Comparison of ENCODE assay signal across 8 cellular contexts in the genomic region with DNA sequence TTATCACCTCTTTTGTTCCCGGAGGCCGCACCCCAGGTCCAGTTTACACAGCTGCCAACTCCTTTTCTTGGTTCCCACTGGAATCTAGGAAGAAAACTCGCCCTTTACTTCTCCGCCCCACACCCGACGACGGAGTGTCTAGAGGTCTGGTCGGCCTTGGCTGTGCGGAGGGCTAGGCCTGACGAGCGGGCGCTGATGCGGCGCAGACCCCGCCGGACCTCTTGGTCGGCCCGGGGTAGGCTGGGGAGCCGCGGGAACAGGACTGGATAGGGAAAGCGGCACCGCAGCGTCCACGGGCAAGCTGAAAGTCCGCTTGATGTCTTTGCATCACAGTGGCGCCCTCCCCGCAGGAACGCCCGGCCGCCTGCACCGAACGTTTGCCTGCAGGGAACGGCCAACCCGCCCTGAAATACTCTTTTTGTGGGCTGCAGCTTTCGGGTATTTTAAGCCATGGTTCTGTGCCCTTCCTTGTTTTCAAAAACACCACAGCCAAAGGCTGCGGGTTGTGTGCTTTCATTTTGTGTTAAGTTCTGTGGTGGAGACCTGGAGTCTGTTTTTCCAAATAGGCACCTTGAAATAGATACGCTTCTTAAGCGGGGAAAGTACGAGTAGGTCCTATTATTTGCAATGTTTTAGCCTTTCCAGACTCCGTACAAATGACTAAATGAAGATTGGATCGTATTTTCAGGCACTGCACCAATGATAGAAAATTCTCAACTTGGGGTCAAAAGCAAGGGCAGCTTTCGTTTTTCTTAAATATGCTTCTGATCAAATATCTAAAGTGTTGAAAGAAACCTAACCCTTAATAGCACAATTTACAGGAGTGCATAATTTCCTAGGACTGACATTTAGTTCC. TPM values are rescaled to one million over a fixed set of nuclear protein-coding genes. Genes with fewer than 3 reads are reported as not detected.
DNase-seq lines count a peak whose midpoint lies in the region; ATAC-seq and TF ChIP-seq lines count a peak whose summit lies in the region.

No MANE protein-coding gene starts in this region.

- H3K4me1 Mint-ChIP-seq in activated CD8-positive, alpha-beta T cell treated with anti-CD3 and anti-CD28 coated beads for 36 hours (ENCODE audit: low read depth): peaks cover 35% of the 10 kb centered on the region

- POLR2A ChIA-PET in activated CD8-positive, alpha-beta T cell treated with anti-CD3 and anti-CD28 coated beads for 36 hours (lab: Charles Lee): interaction anchor here (0.8 to 7.8 kb wide), 15 partner anchors 11 to 107 kb away, joined by 3 to 134 read pairs (median 7); partner anchors contain the start of genes CTR9 and EIF4G2

- H3K9me3 ChIP-seq in mononuclear cell (ENCODE audit: low read depth, low read length): no peaks in the 10 kb centered on the region

- H3K27me3 ChIP-seq in mononuclear cell (ENCODE audit: insufficient read depth, low read length): no peaks in the 10 kb centered on the region

- CTCF ChIA-PET in activated CD8-positive, alpha-beta T cell treated with anti-CD3 and anti-CD28 coated beads for 36 hours (lab: Charles Lee): interaction anchor here (1.7 to 4.7 kb wide), 5 partner anchors 20 to 66 kb away, joined by 7 to 24 read pairs (median 10); partner anchors contain the start of gene EIF4G2

- peaks cover 33% of the 10 kb centered on the region for H3K36me3 Mint-ChIP-seq in activated CD8-positive, alpha-beta T cell treated with anti-CD3 and anti-CD28 coated beads for 36 hours (ENCODE audit: low read depth)

- H3K4me3 ChIP-seq in mononuclear cell (ENCODE audit: low read length): peak overlapping the region; percentile 87

- peaks cover 26% of the 10 kb centered on the region for H3K4me1 ChIP-seq in mononuclear cell (ENCODE audit: insufficient read depth, low read length)

- peak overlapping the region; percentile 97 for H3K27ac ChIP-seq in epithelial cell of prostate

- peak overlapping the region; percentile 98 for H3K27ac Mint-ChIP-seq in activated CD8-positive, alpha-beta T cell treated with anti-CD3 and anti-CD28 coated beads for 36 hours

- no peaks in the 10 kb centered on the region for H3K9me3 Mint-ChIP-seq in activated CD8-positive, alpha-beta T cell treated with anti-CD3 and anti-CD28 coated beads for 36 hours

- peak overlapping the region; percentile 97 for H3K4me3 Mint-ChIP-seq in activated CD8-positive, alpha-beta T cell treated with anti-CD3 and anti-CD28 coated beads for 36 hours

- no peaks in the 10 kb centered on the region for H3K27me3 Mint-ChIP-seq in activated CD8-positive, alpha-beta T cell treated with anti-CD3 and anti-CD28 coated beads for 36 hours

- peak; percentile 55 for DNase-seq in SIG-M5 treated with dmso at 0.1 percent for 504 hours (lab: John Stamatoyannopoulos, UW; ENCODE audit: unreplicated experiment)
- DNase-seq in SIG-M5 (lab: John Stamatoyannopoulos, UW): no peak
- peak; percentile 45 for DNase-seq in NCI-H2107 treated with DMSO at 0.1 percent for 48 hours (lab: John Stamatoyannopoulos, UW; ENCODE audit: unreplicated experiment)
- DNase-seq in activated CD8-positive, alpha-beta T cell treated with anti-CD3 and anti-CD28 coated beads for 36 hours: peak; percentile 50
- DNase-seq in epithelial cell of prostate (ENCODE audit: low read depth, low spot score): no peak
- peak; percentile 59 for DNase-seq in stimulated activated naive CD8-positive, alpha-beta T cell treated with anti-CD3 and anti-CD28 coated beads, Interleukin-15, Interleukin-2, amounts not matched to agents 100 U/mL and 50 U/mL, for 24 hours

- no peak for TF ChIP-seq CTCF in activated CD8-positive, alpha-beta T cell treated with anti-CD3 and anti-CD28 coated beads for 36 hours (IDR thresholded peaks at IDR 0.05)

- peak; percentile 16 for ATAC-seq in HG02870 (IDR thresholded peaks at IDR 0.05; ENCODE audit: unreplicated experiment)
- ATAC-seq in activated CD8-positive, alpha-beta T cell treated with anti-CD3 and anti-CD28 coated beads for 36 hours: peak; percentile 13
- ATAC-seq in stimulated activated naive CD8-positive, alpha-beta T cell treated with anti-CD3 and anti-CD28 coated beads, Interleukin-15, Interleukin-2, amounts not matched to agents 100 U/mL and 50 U/mL, for 24 hours: peak; percentile 19

- intact Hi-C loops in activated CD8-positive, alpha-beta T cell treated with anti-CD3 and anti-CD28 coated beads for 36 hours (cut with micrococcal nuclease): loop anchor here (2.0 kb wide), 1 partner anchor 50 kb away; the partner anchor contains the start of gene EIF4G2

RNA-seq across cellular contexts. Expression of gene ZBED5, which starts 0.9 kb away (rescaled TPM):
- 10 to 100 TPM; 35.7 to 36.7 TPM for total RNA-seq in activated CD8-positive, alpha-beta T cell treated with anti-CD3 and anti-CD28 coated beads for 36 hours
- total RNA-seq in mononuclear cell: 47.3 TPM

RNA-seq across cellular contexts. Expression of gene EIF4G2, which starts 50.0 kb away (rescaled TPM):
- 100 to 1,000 TPM; 757 to 842 TPM for total RNA-seq in activated CD8-positive, alpha-beta T cell treated with anti-CD3 and anti-CD28 coated beads for 36 hours
- total RNA-seq in mononuclear cell: 824 TPM

Comparison
In these comparisons a context has a peak if more than half of its experiments do, and no peak if none do; other contexts are left out.
1. DNase-seq: peak in SIG-M5 treated with dmso at 0.1 percent for 504 hours (single experiment), NCI-H2107 treated with DMSO at 0.1 percent for 48 hours (single experiment), activated CD8-positive, alpha-beta T cell treated with anti-CD3 and anti-CD28 coated beads for 36 hours (single experiment) and stimulated activated naive CD8-positive, alpha-beta T cell treated with anti-CD3 and anti-CD28 coated beads, Interleukin-15, Interleukin-2, amounts not matched to agents 100 U/mL and 50 U/mL, for 24 hours (single experiment); none in SIG-M5 (single experiment) and epithelial cell of prostate (single experiment).
2. Peak in every context shown above with its lines, with median percentiles within 50 percentile points of each other: ATAC-seq.